In the genomic region with DNA sequence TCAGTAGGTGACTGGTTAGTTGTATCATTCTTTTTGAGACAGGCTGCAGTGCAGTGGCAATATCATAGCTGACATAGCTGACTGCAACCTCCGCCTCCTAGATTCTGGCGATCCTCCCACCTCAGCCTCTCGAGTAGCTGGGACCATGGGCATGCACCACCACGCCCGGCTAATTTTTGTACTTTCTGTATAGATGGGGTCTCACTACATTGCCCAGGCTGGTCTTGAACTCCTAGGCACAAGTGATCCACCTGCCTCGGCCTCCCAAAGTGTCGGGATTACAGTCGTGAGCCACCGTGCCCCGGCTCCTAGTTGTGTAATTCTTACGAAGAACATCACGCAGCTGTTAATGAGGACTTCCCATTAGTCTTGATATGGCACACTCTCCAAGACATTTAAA, we compare ENCODE assay signal across 11 cellular contexts.
DNase-seq lines count a peak whose midpoint lies in the region; ATAC-seq and TF ChIP-seq lines count a peak whose summit lies in the region.
"Had no signal": no experiment of that assay in that cellular context is flagged by ENCODE, and none has a peak within 500 bp of the region (broad histone marks: within the 10 kb centered on the region; RNA-seq: fewer than 3 reads in every experiment).

No MANE protein-coding gene starts in this region.

- H3K36me3 ChIP-seq in hepatocyte (replicated peaks; ENCODE audit: insufficient read depth, low read depth) (no peaks in the 10 kb centered on the region), transverse colon (peaks cover 0 to under 1% (median 0%) of the 10 kb centered on the region in 4 donors), BE2C (peaks cover 10% of the 10 kb centered on the region)
- H3K36me3 ChIP-seq: adrenal gland had no signal

- peak overlapping the region; percentile 83 for H3K4me2 ChIP-seq in hepatocyte

- DNase-seq in activated T-cell treated with anti-CD3 and anti-CD28 coated beads, Interleukin-2, amount 50 U/mL, for 4 hours = no peak
- DNase-seq in activated T-cell treated with anti-CD3 and anti-CD28 coated beads for 4 hours (no peak), T-helper 17 cell (no peak), hepatocyte (ENCODE audit: low spot score) (no peak), transverse colon (no peak), activated gamma-delta T cell (lab: John Stamatoyannopoulos, UW) (no peak), NCI-H82 treated with DMSO at 0.1 percent for 48 hours (lab: John Stamatoyannopoulos, UW; ENCODE audit: unreplicated experiment) (no peak), BE2C (no peak)
- DNase-seq: activated CD4-positive, CD25-positive, alpha-beta regulatory T cell treated with anti-CD3 and anti-CD28 coated beads, Interleukin-2, amount 50 U/mL, for 72 hours; stimulated activated CD4-positive, alpha-beta T cell treated with anti-CD3 and anti-CD28 coated beads, Interleukin-1b, Interleukin-23, amount 100 ng/mL, for 48 hours had no signal

- H3K36me3 Mint-ChIP-seq in activated T-cell treated with anti-CD3 and anti-CD28 coated beads, Interleukin-2, amount 50 U/mL, for 4 hours (ENCODE audit: insufficient read depth) = peaks cover 6% of the 10 kb centered on the region
- H3K36me3 Mint-ChIP-seq in T-helper 17 cell (ENCODE audit: low read depth) = no peaks in the 10 kb centered on the region

- no peaks in the 10 kb centered on the region for H3K9me3 Mint-ChIP-seq in activated T-cell treated with anti-CD3 and anti-CD28 coated beads, Interleukin-2, amount 50 U/mL, for 4 hours

- peaks cover 18% of the 10 kb centered on the region for H3K4me1 ChIP-seq in hepatocyte (ENCODE audit: insufficient read depth)
- H3K4me1 ChIP-seq in transverse colon = peaks cover 15 to 36% (median 27%) of the 10 kb centered on the region in 4 donors
- H3K4me1 ChIP-seq in BE2C = no peaks in the 10 kb centered on the region

- H3K27me3 ChIP-seq in hepatocyte (no peaks in the 10 kb centered on the region), transverse colon (no peaks in the 10 kb centered on the region), BE2C (no peaks in the 10 kb centered on the region)
- H3K27me3 ChIP-seq: adrenal gland had no signal

- peak overlapping the region; percentile 95 for H3K4me3 Mint-ChIP-seq in activated T-cell treated with anti-CD3 and anti-CD28 coated beads, Interleukin-2, amount 50 U/mL, for 4 hours
- H3K4me3 Mint-ChIP-seq in T-helper 17 cell = no peak overlapping the region

- in situ Hi-C loops in transverse colon (cut with MboI; ENCODE audit: low pct_ligation_motif_present in 1 of 4, low pct_unique_long_range_greater_than_20kb in 1 of 4, low sequenced_read_pairs in 3 of 4) = loop anchor here in 2 of 4 donors (25.0 kb wide), 2 partner anchors 213 to 238 kb away; partner anchors contain the start of gene GUSB (in 1 of the 2)

- WGBS in hepatocyte (ENCODE audit: low lambda C conversion rate, missing lambda C conversion rate) = 96% methylated on average over 12 of the region's 12 CpGs
- 92 to 97% methylated on average over 5 to 12 of the region's 12 CpGs for WGBS in transverse colon (ENCODE audit: low coverage in 1 of 2), 2 donors

- TF ChIP-seq POLR2A in transverse colon (IDR thresholded peaks at IDR 0.05) = no peak

- no peak overlapping the region for H2AFZ ChIP-seq in hepatocyte

- peak overlapping the region; percentile 91 for H3K27ac ChIP-seq in hepatocyte
- H3K27ac ChIP-seq in transverse colon = peak overlapping the region; percentile 95 to 98 (median 96)

- H3K27ac Mint-ChIP-seq in T-helper 17 cell = peak overlapping the region; percentile 94

- no peak for TF ChIP-seq CTCF in hepatocyte (IDR thresholded peaks at IDR 0.05; ENCODE audit: poor library complexity)
- TF ChIP-seq CTCF in transverse colon (IDR thresholded peaks at IDR 0.05) = no peak
- no peak for TF ChIP-seq CTCF in BE2C (IDR thresholded peaks at IDR 0.05; ENCODE audit: low read depth, low read length)

- peaks cover 25% of the 10 kb centered on the region for H3K4me1 Mint-ChIP-seq in activated T-cell treated with anti-CD3 and anti-CD28 coated beads, Interleukin-2, amount 50 U/mL, for 4 hours (ENCODE audit: low read depth)
- peaks cover 7% of the 10 kb centered on the region for H3K4me1 Mint-ChIP-seq in T-helper 17 cell

- no peak for TF ChIP-seq EP300 in transverse colon (IDR thresholded peaks at IDR 0.05; ENCODE audit: low read depth)

- H3K9me3 ChIP-seq in T-helper 17 cell (ENCODE audit: control insufficient read depth, low read length, poor library complexity, severe bottlenecking) (no peaks in the 10 kb centered on the region), hepatocyte (ENCODE audit: low read depth) (no peaks in the 10 kb centered on the region), transverse colon (no peaks in the 10 kb centered on the region), BE2C (no peaks in the 10 kb centered on the region)
- H3K9me3 ChIP-seq: adrenal gland had no signal

- H3K9me2 ChIP-seq in hepatocyte (replicated peaks; ENCODE audit: insufficient read depth) = no peaks in the 10 kb centered on the region

- H3K27me3 Mint-ChIP-seq in activated T-cell treated with anti-CD3 and anti-CD28 coated beads, Interleukin-2, amount 50 U/mL, for 4 hours (ENCODE audit: low read depth) = no peaks in the 10 kb centered on the region
- H3K27me3 Mint-ChIP-seq in T-helper 17 cell = no peaks in the 10 kb centered on the region

- H4K20me1 ChIP-seq in hepatocyte (ENCODE audit: insufficient read depth, poor library complexity, severe bottlenecking) = no peaks in the 10 kb centered on the region

- H3K79me2 ChIP-seq in hepatocyte = peaks cover 73% of the 10 kb centered on the region

- no peak for ATAC-seq in activated T-cell treated with anti-CD3 and anti-CD28 coated beads, Interleukin-2, amount 50 U/mL, for 4 hours
- no peak for ATAC-seq in T-helper 17 cell

- H3K4me3 ChIP-seq in hepatocyte = no peak overlapping the region
- H3K4me3 ChIP-seq in transverse colon = no peak overlapping the region
- no peak overlapping the region; the same call in 1 of the 2 replicates for H3K4me3 ChIP-seq in BE2C (ENCODE audit: low read depth, low read length)

- intact Hi-C loops in transverse colon (cut with DNase I; ENCODE audit: low total_unique reads) = no loop called here
